ENCODE assay signal across 25 cellular contexts in genomic region chr20:51059862-51060261, GRCh38. TPM values are rescaled to one million over a fixed set of nuclear protein-coding genes. Genes with fewer than 3 reads are reported as not detected.
DNase-seq lines count a peak whose midpoint lies in the region; ATAC-seq and TF ChIP-seq lines count a peak whose summit lies in the region.
"Had no signal": no experiment of that assay in that cellular context is flagged by ENCODE, and none has a peak within 500 bp of the region (broad histone marks: within the 10 kb centered on the region; RNA-seq: fewer than 3 reads in every experiment).

No MANE protein-coding gene starts in this region.

- H4K5ac ChIP-seq in mesendoderm (ENCODE audit: low read length) = no peak overlapping the region

- H3K9me2 ChIP-seq in GM23248 (ENCODE audit: insufficient read depth) = no peaks in the 10 kb centered on the region

- ATAC-seq in activated T-helper 17 cell treated with anti-CD3 and anti-CD28 coated beads, Interleukin-2, amount 50 U/mL, for 72 hours (replicated peaks) = no peak
- no peak for ATAC-seq in GM18505 (IDR thresholded peaks at IDR 0.05; ENCODE audit: unreplicated experiment)
- ATAC-seq: stimulated activated effector memory CD8-positive, alpha-beta T cell treated with anti-CD3 and anti-CD28 coated beads, Interleukin-12 subunit alpha, Interleukin-12 subunit beta, amount 100 ng/mL, for 72 hours had no signal

- WGBS in GM23248 (ENCODE audit: low coverage in 1 of 2, low lambda C conversion rate in 2 of 2, missing lambda C conversion rate in 2 of 2), 2 experiments = 30 to 43% methylated on average over 1 of the region's 1 CpG
- no CpG with 5 or more reads among the region's 1 CpG for WGBS in mesendoderm (ENCODE audit: extremely low coverage, insufficient coverage, low lambda C conversion rate)

- no peak overlapping the region for H3K27ac ChIP-seq in GM23248
- no peak overlapping the region for H3K27ac ChIP-seq in mesendoderm (ENCODE audit: low read depth, low read length)
- no peak overlapping the region for H3K27ac ChIP-seq in SJCRH30
- H3K27ac ChIP-seq: cardiac muscle cell, PC-9, thoracic aorta had no signal

- H3K4me3 ChIP-seq in GM23248 (no peak overlapping the region), mesendoderm (ENCODE audit: low read length) (no peak overlapping the region), SJCRH30 (no peak overlapping the region)
- H3K4me3 ChIP-seq: cardiac muscle cell, PC-9, thoracic aorta had no signal

- POLR2A ChIA-PET in HEK293T (lab: Yijun Ruan, JAX) = no interaction called here

- no peaks in the 10 kb centered on the region for H3K9me3 Mint-ChIP-seq in activated T-helper 17 cell treated with anti-CD3 and anti-CD28 coated beads, Interleukin-2, amount 50 U/mL, for 72 hours
- H3K9me3 Mint-ChIP-seq: CD4-positive, alpha-beta T cell; nephron progenitor cell had no signal

- no peak for TF ChIP-seq POLR2A in GM18505 (IDR thresholded peaks at IDR 0.05; ENCODE audit: borderline replicate concordance, extremely low read depth, insufficient read depth, insufficient read length)

- H2BK15ac ChIP-seq in mesendoderm (replicated peaks; ENCODE audit: low read depth) = no peak overlapping the region

- peaks cover 26% of the 10 kb centered on the region for H3K27me3 Mint-ChIP-seq in activated T-helper 17 cell treated with anti-CD3 and anti-CD28 coated beads, Interleukin-2, amount 50 U/mL, for 72 hours

- peaks cover 8% of the 10 kb centered on the region for H3K4me1 ChIP-seq in GM23248 (ENCODE audit: insufficient read depth)
- peaks cover 7% of the 10 kb centered on the region for H3K4me1 ChIP-seq in mesendoderm (ENCODE audit: control insufficient read depth, low read depth, low read length)
- H3K4me1 ChIP-seq in SJCRH30 = no peaks in the 10 kb centered on the region

- H3K27ac Mint-ChIP-seq in activated T-helper 17 cell treated with anti-CD3 and anti-CD28 coated beads, Interleukin-2, amount 50 U/mL, for 72 hours = peak overlapping the region; percentile 91
- H3K27ac Mint-ChIP-seq: CD4-positive, alpha-beta T cell; progenitor cell of endocrine pancreas; stimulated activated effector memory CD8-positive, alpha-beta T cell treated with anti-CD3 and anti-CD28 coated beads, Interleukin-12 subunit alpha, Interleukin-12 subunit beta, amount 100 ng/mL, for 72 hours had no signal

- no peak overlapping the region for H3K9ac ChIP-seq in GM23248
- no peak overlapping the region for H3K9ac ChIP-seq in mesendoderm (ENCODE audit: low read length)

- H3K4me1 Mint-ChIP-seq in activated T-helper 17 cell treated with anti-CD3 and anti-CD28 coated beads, Interleukin-2, amount 50 U/mL, for 72 hours = peaks cover 29% of the 10 kb centered on the region

- no peak overlapping the region for H3K4me2 ChIP-seq in GM23248 (ENCODE audit: unreplicated experiment)
- H3K4me2 ChIP-seq in mesendoderm (ENCODE audit: low read length) = no peak overlapping the region
- H3K4me2 ChIP-seq: PC-9 had no signal

- DNase-seq in Daoy (ENCODE audit: low read depth) (peak; percentile 34), GM23248 (peak; percentile 64), mesendoderm (no peak), SJCRH30 (no peak), HEK293T (ENCODE audit: extremely low spot score) (no peak)
- DNase-seq: activated CD4-positive, alpha-beta T cell treated with anti-CD3 and anti-CD28 coated beads for 4 hours; activated CD8-positive, alpha-beta memory T cell treated with anti-CD3 and anti-CD28 coated beads, Interleukin-2, amount 50 U/mL, for 48 hours; CD4-positive, alpha-beta T cell; GDM1; head of caudate nucleus; midbrain; NCI-H1092; NCI-H2029; NCI-H446; nephron progenitor cell; PC-9; SIG-M5; stimulated activated CD4-positive, alpha-beta T cell treated with anti-CD3 and anti-CD28 coated beads, Interleukin-1b, Interleukin-23, amount 100 ng/mL, for 48 hours; T-helper 1 cell had no signal

- no peaks in the 10 kb centered on the region for H3K79me1 ChIP-seq in mesendoderm (ENCODE audit: low read length)

- H2BK5ac ChIP-seq in mesendoderm (ENCODE audit: low read length) = no peak overlapping the region

- no peaks in the 10 kb centered on the region for H3F3A ChIP-seq in GM23248 (ENCODE audit: insufficient read depth)

- no peak overlapping the region for H3K23ac ChIP-seq in mesendoderm (ENCODE audit: low read length)

- H3K56ac ChIP-seq in mesendoderm (ENCODE audit: low read length) = peak overlapping the region; percentile 3

- no peak overlapping the region for H2AK5ac ChIP-seq in mesendoderm (ENCODE audit: low read length)

- H4K20me1 ChIP-seq in GM23248 (ENCODE audit: insufficient read depth) = no peaks in the 10 kb centered on the region

- H3K9me3 ChIP-seq in GM23248 (ENCODE audit: low read depth) (no peaks in the 10 kb centered on the region), SJCRH30 (replicated peaks) (no peaks in the 10 kb centered on the region)
- H3K9me3 ChIP-seq: thoracic aorta had no signal

- H3K36me3 ChIP-seq in GM23248 (ENCODE audit: low read depth) = no peaks in the 10 kb centered on the region
- no peaks in the 10 kb centered on the region for H3K36me3 ChIP-seq in mesendoderm (ENCODE audit: control insufficient read depth, insufficient read depth, low read length)
- no peaks in the 10 kb centered on the region for H3K36me3 ChIP-seq in SJCRH30
- H3K36me3 ChIP-seq: cardiac muscle cell, thoracic aorta had no signal

- H4K8ac ChIP-seq in mesendoderm (ENCODE audit: low read depth, low read length) = no peak overlapping the region

- H3K4me3 Mint-ChIP-seq in activated T-helper 17 cell treated with anti-CD3 and anti-CD28 coated beads, Interleukin-2, amount 50 U/mL, for 72 hours = no peak overlapping the region
- H3K4me3 Mint-ChIP-seq: CD4-positive, alpha-beta T cell; nephron progenitor cell; stimulated activated effector memory CD8-positive, alpha-beta T cell treated with anti-CD3 and anti-CD28 coated beads, Interleukin-12 subunit alpha, Interleukin-12 subunit beta, amount 100 ng/mL, for 72 hours had no signal

- in situ Hi-C loops in GM23248 (cut with MboI) = no loop called here

- H3K18ac ChIP-seq in mesendoderm (ENCODE audit: low read length) = no peak overlapping the region

- no peaks in the 10 kb centered on the region for H3K36me3 Mint-ChIP-seq in activated T-helper 17 cell treated with anti-CD3 and anti-CD28 coated beads, Interleukin-2, amount 50 U/mL, for 72 hours (ENCODE audit: low read depth)
- H3K36me3 Mint-ChIP-seq: stimulated activated effector memory CD8-positive, alpha-beta T cell treated with anti-CD3 and anti-CD28 coated beads, Interleukin-12 subunit alpha, Interleukin-12 subunit beta, amount 100 ng/mL, for 72 hours had no signal

- no peak overlapping the region for H2AFZ ChIP-seq in GM23248
- H2AFZ ChIP-seq: PC-9 had no signal

- H2BK120ac ChIP-seq in mesendoderm (ENCODE audit: low read depth, low read length) = no peak overlapping the region

- no peaks in the 10 kb centered on the region for H3K79me2 ChIP-seq in GM23248 (ENCODE audit: insufficient read depth)
- no peaks in the 10 kb centered on the region for H3K79me2 ChIP-seq in mesendoderm (ENCODE audit: control insufficient read depth, insufficient read depth, low read length)

- no peak overlapping the region for H3K4ac ChIP-seq in mesendoderm (ENCODE audit: low read depth, low read length)

- CTCF ChIA-PET in HEK293T (lab: Yijun Ruan, JAX) = interaction anchor here (2.1 kb wide), 1 partner anchor 44 kb away, joined by 5 read pairs; no protein-coding TSS in a partner anchor

- peaks cover 12% of the 10 kb centered on the region; the same call in 1 of the 2 replicates for H3K27me3 ChIP-seq in GM23248 (replicated peaks; ENCODE audit: insufficient read depth)
- no peaks in the 10 kb centered on the region for H3K27me3 ChIP-seq in mesendoderm (ENCODE audit: insufficient read depth, low read length, poor library complexity)
- H3K27me3 ChIP-seq in SJCRH30 = no peaks in the 10 kb centered on the region
- H3K27me3 ChIP-seq: cardiac muscle cell had no signal

TF ChIP-seq in HEK293T, 16 proteins besides CTCF, POLR2A, EP300 and RAD21:
- TF ChIP-seq ELF4 (IDR thresholded peaks at IDR 0.05) (no peak), FOXK2 (IDR thresholded peaks at IDR 0.05) (no peak), NFRKB (IDR thresholded peaks at IDR 0.05) (no peak), FOXA1 (IDR thresholded peaks at IDR 0.05) (no peak), ZNF384 (IDR thresholded peaks at IDR 0.05) (no peak), HDGF (IDR thresholded peaks at IDR 0.05; ENCODE audit: borderline replicate concordance) (no peak), FOXM1 (IDR thresholded peaks at IDR 0.05; ENCODE audit: borderline replicate concordance) (no peak)
- TF ChIP-seq, protein P1, sequence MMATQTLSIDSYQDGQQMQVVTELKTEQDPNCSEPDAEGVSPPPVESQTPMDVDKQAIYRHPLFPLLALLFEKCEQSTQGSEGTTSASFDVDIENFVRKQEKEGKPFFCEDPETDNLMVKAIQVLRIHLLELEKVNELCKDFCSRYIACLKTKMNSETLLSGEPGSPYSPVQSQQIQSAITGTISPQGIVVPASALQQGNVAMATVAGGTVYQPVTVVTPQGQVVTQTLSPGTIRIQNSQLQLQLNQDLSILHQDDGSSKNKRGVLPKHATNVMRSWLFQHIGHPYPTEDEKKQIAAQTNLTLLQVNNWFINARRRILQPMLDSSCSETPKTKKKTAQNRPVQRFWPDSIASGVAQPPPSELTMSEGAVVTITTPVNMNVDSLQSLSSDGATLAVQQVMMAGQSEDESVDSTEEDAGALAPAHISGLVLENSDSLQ (IDR thresholded peaks at IDR 0.05) = no peak

RNA-seq across cellular contexts. Expression of gene KCNG1, which starts 37.0 kb away (rescaled TPM):
- total RNA-seq in Daoy (2014; rRNA removed; shearing (Covaris generic)) = 71.9 and 91.3 TPM in 2 replicates
- 19.1 and 29.0 TPM in 2 replicates for total RNA-seq in GM23248 (2014; rRNA removed; shearing (Covaris generic))
- 10.4 and 11.1 TPM in 2 replicates for polyA plus RNA-seq in GM23248 (2016; fragmentation: Nextera tagmentation; extraction: Ambion mirVana)
- total RNA-seq in activated T-helper 17 cell treated with anti-CD3 and anti-CD28 coated beads, Interleukin-2, amount 50 U/mL, for 72 hours = under 1 TPM; 0.28 to 0.42 TPM
- 120 TPM for polyA plus RNA-seq in mesendoderm (2013, experiment 1 of 2)
- 118 TPM for polyA plus RNA-seq in mesendoderm (2013, experiment 2 of 2)
- 7.4 and 9.3 TPM in 2 replicates for total RNA-seq in SJCRH30 (2014; rRNA removed; shearing (Covaris generic))
- total RNA-seq: CD4-positive, alpha-beta T cell; PC-9 had no signal

Comparison
In these comparisons a context has a peak if more than half of its experiments do, and no peak if none do; other contexts are left out.
1. DNase-seq: peak in Daoy (single experiment) and GM23248 (single experiment); none in mesendoderm (single experiment), SJCRH30 (0 of 2) and HEK293T (single experiment).